In the genomic region with DNA sequence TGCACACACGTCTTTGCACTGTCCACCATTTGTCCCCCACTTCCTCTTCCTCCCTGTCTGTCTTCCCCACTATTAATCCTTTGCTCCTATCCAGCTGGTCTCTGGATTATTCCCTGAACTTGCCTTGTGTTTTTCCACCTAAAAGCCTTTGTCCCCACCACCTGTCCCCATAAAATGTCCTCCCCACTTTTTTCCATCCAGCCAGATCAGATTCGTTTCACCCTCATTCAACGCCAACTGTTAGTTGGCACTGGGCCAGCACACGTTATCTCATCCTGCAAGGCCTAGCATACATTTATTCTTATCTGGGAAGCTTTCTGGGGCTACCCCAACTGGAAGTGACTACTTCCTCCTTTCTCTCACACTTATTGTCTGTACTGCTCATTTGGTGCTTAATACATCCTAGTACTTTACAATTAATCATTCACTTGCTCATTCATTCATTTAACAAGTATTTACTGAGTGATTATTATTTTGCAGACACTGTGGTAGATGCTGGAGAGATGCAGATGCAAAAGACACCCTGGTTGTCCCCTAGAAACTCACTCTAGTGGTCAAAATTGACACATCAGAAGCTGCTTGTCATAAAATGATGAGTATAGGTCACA, we compare ENCODE assay signal across 1 cellular context.
TF ChIP-seq lines count a peak whose summit lies in the region.

No MANE protein-coding gene starts in this region.

TF ChIP-seq in K562, 482 proteins besides CTCF, POLR2A, EP300 and RAD21 (continued from another document and continues in another):
- TF ChIP-seq, protein P1, sequence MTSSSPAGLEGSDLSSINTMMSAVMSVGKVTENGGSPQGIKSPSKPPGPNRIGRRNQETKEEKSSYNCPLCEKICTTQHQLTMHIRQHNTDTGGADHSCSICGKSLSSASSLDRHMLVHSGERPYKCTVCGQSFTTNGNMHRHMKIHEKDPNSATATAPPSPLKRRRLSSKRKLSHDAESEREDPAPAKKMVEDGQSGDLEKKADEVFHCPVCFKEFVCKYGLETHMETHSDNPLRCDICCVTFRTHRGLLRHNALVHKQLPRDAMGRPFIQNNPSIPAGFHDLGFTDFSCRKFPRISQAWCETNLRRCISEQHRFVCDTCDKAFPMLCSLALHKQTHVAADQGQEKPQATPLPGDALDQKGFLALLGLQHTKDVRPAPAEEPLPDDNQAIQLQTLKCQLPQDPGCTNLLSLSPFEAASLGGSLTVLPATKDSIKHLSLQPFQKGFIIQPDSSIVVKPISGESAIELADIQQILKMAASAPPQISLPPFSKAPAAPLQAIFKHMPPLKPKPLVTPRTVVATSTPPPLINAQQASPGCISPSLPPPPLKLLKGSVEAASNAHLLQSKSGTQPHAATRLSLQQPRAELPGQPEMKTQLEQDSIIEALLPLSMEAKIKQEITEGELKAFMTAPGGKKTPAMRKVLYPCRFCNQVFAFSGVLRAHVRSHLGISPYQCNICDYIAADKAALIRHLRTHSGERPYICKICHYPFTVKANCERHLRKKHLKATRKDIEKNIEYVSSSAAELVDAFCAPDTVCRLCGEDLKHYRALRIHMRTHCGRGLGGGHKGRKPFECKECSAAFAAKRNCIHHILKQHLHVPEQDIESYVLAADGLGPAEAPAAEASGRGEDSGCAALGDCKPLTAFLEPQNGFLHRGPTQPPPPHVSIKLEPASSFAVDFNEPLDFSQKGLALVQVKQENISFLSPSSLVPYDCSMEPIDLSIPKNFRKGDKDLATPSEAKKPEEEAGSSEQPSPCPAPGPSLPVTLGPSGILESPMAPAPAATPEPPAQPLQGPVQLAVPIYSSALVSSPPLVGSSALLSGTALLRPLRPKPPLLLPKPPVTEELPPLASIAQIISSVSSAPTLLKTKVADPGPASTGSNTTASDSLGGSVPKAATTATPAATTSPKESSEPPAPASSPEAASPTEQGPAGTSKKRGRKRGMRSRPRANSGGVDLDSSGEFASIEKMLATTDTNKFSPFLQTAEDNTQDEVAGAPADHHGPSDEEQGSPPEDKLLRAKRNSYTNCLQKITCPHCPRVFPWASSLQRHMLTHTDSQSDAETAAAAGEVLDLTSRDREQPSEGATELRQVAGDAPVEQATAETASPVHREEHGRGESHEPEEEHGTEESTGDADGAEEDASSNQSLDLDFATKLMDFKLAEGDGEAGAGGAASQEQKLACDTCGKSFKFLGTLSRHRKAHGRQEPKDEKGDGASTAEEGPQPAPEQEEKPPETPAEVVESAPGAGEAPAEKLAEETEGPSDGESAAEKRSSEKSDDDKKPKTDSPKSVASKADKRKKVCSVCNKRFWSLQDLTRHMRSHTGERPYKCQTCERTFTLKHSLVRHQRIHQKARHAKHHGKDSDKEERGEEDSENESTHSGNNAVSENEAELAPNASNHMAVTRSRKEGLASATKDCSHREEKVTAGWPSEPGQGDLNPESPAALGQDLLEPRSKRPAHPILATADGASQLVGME (CRISPR knock-in tag; IDR thresholded peaks at IDR 0.05), result no peak
- TF ChIP-seq, protein P2, sequence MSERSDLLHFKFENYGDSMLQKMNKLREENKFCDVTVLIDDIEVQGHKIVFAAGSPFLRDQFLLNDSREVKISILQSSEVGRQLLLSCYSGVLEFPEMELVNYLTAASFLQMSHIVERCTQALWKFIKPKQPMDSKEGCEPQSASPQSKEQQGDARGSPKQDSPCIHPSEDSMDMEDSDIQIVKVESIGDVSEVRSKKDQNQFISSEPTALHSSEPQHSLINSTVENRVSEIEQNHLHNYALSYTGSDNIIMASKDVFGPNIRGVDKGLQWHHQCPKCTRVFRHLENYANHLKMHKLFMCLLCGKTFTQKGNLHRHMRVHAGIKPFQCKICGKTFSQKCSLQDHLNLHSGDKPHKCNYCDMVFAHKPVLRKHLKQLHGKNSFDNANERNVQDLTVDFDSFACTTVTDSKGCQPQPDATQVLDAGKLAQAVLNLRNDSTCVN (CRISPR knock-in tag; IDR thresholded peaks at IDR 0.05), result 0 out of 2 replicates have a peak, but pooled peaks have one; percentile 76
- TF ChIP-seq OTX1 (CRISPR knock-in tag; IDR thresholded peaks at IDR 0.05), result peak; percentile 84
- TF ChIP-seq ZKSCAN1 (IDR thresholded peaks at IDR 0.05; ENCODE audit: low read depth, low read length), result no peak
- peak; percentile 93 for TF ChIP-seq POLR2AphosphoS5 (IDR thresholded peaks at IDR 0.05; ENCODE audit: control insufficient read depth, insufficient read depth, low read depth, low read length)
- TF ChIP-seq LCOR (CRISPR knock-in tag; IDR thresholded peaks at IDR 0.05), result peak; percentile 81
- TF ChIP-seq JUND (IDR thresholded peaks at IDR 0.05; ENCODE audit: borderline replicate concordance, low read depth, low read length), result peak; percentile 82
- TF ChIP-seq JUND (tag; IDR thresholded peaks at IDR 0.05; ENCODE audit: borderline replicate concordance, low read depth, low read length), result peak; percentile 66; the same call in 2 of the 3 replicates
- TF ChIP-seq RHOXF2B (CRISPR knock-in tag; conservative IDR thresholded peaks at IDR 0.05), result 0 out of 2 replicates have a peak, but pooled peaks have one; percentile 32
- peak; percentile 97 for TF ChIP-seq TEAD4 (IDR thresholded peaks at IDR 0.05; ENCODE audit: low read length)
- no peak for TF ChIP-seq TEAD4 (CRISPR knock-in tag; IDR thresholded peaks at IDR 0.05; ENCODE audit: borderline replicate concordance)
- TF ChIP-seq TCF3 (CRISPR knock-in tag; IDR thresholded peaks at IDR 0.05), result peak; percentile 95
- TF ChIP-seq, protein P3, sequence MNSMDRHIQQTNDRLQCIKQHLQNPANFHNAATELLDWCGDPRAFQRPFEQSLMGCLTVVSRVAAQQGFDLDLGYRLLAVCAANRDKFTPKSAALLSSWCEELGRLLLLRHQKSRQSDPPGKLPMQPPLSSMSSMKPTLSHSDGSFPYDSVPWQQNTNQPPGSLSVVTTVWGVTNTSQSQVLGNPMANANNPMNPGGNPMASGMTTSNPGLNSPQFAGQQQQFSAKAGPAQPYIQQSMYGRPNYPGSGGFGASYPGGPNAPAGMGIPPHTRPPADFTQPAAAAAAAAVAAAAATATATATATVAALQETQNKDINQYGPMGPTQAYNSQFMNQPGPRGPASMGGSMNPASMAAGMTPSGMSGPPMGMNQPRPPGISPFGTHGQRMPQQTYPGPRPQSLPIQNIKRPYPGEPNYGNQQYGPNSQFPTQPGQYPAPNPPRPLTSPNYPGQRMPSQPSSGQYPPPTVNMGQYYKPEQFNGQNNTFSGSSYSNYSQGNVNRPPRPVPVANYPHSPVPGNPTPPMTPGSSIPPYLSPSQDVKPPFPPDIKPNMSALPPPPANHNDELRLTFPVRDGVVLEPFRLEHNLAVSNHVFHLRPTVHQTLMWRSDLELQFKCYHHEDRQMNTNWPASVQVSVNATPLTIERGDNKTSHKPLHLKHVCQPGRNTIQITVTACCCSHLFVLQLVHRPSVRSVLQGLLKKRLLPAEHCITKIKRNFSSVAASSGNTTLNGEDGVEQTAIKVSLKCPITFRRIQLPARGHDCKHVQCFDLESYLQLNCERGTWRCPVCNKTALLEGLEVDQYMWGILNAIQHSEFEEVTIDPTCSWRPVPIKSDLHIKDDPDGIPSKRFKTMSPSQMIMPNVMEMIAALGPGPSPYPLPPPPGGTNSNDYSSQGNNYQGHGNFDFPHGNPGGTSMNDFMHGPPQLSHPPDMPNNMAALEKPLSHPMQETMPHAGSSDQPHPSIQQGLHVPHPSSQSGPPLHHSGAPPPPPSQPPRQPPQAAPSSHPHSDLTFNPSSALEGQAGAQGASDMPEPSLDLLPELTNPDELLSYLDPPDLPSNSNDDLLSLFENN (IDR thresholded peaks at IDR 0.05; ENCODE audit: low read depth in 2 of 2, low read length in 2 of 2), result peak in 1 of 2 experiments; percentile 92; a peak in 2 of 4 replicates
- no peak for TF ChIP-seq CHD2 (IDR thresholded peaks at IDR 0.05; ENCODE audit: low read depth, low read length)
- peak; percentile 60 for TF ChIP-seq EP400 (IDR thresholded peaks at IDR 0.05)
- TF ChIP-seq ELF4 (CRISPR knock-in tag; IDR thresholded peaks at IDR 0.05), result peak; percentile 94
- TF ChIP-seq, protein P4, sequence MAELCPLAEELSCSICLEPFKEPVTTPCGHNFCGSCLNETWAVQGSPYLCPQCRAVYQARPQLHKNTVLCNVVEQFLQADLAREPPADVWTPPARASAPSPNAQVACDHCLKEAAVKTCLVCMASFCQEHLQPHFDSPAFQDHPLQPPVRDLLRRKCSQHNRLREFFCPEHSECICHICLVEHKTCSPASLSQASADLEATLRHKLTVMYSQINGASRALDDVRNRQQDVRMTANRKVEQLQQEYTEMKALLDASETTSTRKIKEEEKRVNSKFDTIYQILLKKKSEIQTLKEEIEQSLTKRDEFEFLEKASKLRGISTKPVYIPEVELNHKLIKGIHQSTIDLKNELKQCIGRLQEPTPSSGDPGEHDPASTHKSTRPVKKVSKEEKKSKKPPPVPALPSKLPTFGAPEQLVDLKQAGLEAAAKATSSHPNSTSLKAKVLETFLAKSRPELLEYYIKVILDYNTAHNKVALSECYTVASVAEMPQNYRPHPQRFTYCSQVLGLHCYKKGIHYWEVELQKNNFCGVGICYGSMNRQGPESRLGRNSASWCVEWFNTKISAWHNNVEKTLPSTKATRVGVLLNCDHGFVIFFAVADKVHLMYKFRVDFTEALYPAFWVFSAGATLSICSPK (IDR thresholded peaks at IDR 0.05; ENCODE audit: borderline replicate concordance), result peak; percentile 54; the same call in 1 of the 2 replicates
- TF ChIP-seq, protein P5, sequence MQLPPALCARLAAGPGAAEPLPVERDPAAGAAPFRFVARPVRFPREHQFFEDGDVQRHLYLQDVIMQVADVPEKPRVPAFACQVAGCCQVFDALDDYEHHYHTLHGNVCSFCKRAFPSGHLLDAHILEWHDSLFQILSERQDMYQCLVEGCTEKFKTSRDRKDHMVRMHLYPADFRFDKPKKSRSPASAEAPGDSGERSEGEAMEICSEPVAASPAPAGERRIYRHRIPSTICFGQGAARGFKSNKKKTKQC (CRISPR knock-in tag; IDR thresholded peaks at IDR 0.05), result no peak
- no peak for TF ChIP-seq POLR2H (tag; IDR thresholded peaks at IDR 0.05; ENCODE audit: low read depth)
- TF ChIP-seq, protein P6, sequence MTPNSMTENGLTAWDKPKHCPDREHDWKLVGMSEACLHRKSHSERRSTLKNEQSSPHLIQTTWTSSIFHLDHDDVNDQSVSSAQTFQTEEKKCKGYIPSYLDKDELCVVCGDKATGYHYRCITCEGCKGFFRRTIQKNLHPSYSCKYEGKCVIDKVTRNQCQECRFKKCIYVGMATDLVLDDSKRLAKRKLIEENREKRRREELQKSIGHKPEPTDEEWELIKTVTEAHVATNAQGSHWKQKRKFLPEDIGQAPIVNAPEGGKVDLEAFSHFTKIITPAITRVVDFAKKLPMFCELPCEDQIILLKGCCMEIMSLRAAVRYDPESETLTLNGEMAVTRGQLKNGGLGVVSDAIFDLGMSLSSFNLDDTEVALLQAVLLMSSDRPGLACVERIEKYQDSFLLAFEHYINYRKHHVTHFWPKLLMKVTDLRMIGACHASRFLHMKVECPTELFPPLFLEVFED (CRISPR knock-in tag; conservative IDR thresholded peaks at IDR 0.05), result peak; percentile 56; the same call in 1 of the 2 replicates
- TF ChIP-seq, protein P7, sequence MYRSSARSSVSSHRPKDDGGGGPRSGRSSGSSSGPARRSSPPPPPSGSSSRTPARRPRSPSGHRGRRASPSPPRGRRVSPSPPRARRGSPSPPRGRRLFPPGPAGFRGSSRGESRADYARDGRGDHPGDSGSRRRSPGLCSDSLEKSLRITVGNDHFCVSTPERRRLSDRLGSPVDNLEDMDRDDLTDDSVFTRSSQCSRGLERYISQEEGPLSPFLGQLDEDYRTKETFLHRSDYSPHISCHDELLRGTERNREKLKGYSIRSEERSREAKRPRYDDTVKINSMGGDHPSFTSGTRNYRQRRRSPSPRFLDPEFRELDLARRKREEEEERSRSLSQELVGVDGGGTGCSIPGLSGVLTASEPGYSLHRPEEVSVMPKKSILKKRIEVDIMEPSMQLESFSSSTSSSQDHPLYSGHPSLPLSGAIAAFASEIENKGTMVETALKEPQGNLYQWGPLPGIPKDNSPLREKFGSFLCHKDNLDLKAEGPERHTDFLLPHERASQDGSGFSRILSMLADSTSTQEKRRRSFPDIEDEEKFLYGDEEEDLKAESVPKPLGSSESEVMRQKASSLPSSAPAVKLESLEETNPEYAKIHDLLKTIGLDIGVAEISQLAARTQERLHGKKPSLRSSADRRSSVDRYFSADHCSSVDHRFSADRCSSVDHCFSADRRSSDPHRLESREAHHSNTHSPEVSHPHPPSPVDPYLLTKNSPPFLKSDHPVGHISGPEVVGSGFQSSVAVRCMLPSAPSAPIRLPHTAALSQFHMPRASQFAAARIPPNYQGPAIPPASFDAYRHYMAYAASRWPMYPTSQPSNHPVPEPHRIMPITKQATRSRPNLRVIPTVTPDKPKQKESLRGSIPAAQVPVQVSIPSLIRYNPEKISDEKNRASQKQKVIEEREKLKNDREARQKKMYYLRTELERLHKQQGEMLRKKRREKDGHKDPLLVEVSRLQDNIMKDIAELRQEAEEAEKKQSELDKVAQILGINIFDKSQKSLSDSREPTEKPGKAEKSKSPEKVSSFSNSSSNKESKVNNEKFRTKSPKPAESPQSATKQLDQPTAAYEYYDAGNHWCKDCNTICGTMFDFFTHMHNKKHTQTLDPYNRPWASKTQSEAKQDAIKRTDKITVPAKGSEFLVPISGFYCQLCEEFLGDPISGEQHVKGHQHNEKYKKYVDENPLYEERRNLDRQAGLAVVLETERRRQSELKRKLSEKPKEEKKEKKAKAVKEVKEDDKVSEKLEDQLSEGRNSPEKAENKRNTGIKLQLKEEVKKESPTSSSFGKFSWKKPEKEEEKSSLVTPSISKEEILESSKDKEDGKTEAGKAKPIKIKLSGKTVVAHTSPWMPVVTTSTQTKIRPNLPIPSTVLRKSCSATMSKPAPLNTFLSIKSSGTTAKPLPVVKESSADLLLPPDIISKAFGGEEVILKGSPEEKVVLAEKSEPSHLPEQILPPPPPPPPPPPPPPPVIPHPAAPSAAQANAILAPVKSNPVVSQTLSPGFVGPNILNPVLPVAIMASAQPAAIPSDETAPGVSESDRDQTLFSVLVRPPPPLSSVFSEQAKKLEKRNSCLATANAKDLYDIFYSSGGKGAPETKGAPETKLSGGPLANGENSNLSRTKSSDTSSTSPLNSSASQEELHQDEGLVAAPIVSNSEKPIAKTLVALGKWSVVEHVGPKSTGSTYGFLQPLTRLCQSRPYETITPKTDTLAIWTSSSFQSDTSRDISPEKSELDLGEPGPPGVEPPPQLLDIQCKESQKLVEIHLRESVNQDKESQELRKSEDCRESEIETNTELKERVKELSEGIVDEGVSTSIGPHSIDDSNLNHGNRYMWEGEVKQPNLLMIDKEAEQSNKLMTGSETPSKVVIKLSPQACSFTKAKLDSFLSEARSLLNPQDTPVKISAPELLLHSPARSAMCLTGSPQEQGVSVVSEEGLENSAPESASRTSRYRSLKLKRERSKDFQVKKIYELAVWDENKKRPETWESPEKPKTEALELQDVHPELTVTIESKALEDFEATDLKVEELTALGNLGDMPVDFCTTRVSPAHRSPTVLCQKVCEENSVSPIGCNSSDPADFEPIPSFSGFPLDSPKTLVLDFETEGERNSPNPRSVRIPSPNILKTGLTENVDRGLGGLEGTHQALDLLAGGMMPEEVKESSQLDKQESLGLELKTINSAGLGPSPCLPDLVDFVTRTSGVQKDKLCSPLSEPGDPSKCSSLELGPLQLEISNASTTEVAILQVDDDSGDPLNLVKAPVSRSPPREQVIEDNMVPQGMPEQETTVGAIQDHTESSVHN (IDR thresholded peaks at IDR 0.05; ENCODE audit: borderline replicate concordance in 1 of 2, low read depth in 1 of 2), result no peak; a peak in 1 of 4 replicates
- peak; percentile 36 for TF ChIP-seq TAF9B (IDR thresholded peaks at IDR 0.05; ENCODE audit: partially characterized antibody)
- no peak for TF ChIP-seq TBP (optimal IDR thresholded peaks at IDR 0.05; ENCODE audit: low read depth, low read length)
- no peak for TF ChIP-seq ZNF274 (IDR thresholded peaks at IDR 0.05; ENCODE audit: borderline replicate concordance, low read depth, low read length)
- no peak for TF ChIP-seq ZBTB1 (CRISPR knock-in tag; IDR thresholded peaks at IDR 0.05; ENCODE audit: borderline replicate concordance, low read depth)
